Comparison of ENCODE assay signal across 16 cellular contexts in genomic region chr11:130485983-130486970, GRCh38. TPM values are rescaled to one million over a fixed set of nuclear protein-coding genes. Genes with fewer than 3 reads are reported as not detected.
DNase-seq lines count a peak whose midpoint lies in the region; ATAC-seq, FAIRE-seq and TF ChIP-seq lines count a peak whose summit lies in the region.
"Had no signal": no experiment of that assay in that cellular context is flagged by ENCODE, and none has a peak within 500 bp of the region (broad histone marks: within the 10 kb centered on the region; RNA-seq: fewer than 3 reads in every experiment).

No MANE protein-coding gene starts in this region.

- no peak for DNase-seq in natural killer cell treated with Interleukin-12 subunit alpha and Interleukin-12 subunit beta and Interleukin-15 and Interleukin-18, amount 100 ng/mL, for 72 hours (ENCODE audit: low spot score)
- no peak for DNase-seq in natural killer cell
- DNase-seq in left colon, result no peak
- DNase-seq in posterior vena cava (ENCODE audit: low spot score), result peak; percentile 76
- DNase-seq in ascending aorta (ENCODE audit: low spot score in 2 of 2), result no peak
- no peak for DNase-seq in NCI-H128 (lab: John Stamatoyannopoulos, UW; ENCODE audit: unreplicated experiment)
- DNase-seq in thyroid gland, result no peak
- no peak for DNase-seq in H54 (ENCODE audit: insufficient read length, low spot score)
- DNase-seq: COR-L47, HFFc6, NCI-H1092, NCI-H1694 treated with DMSO at 0.1 percent for 48 hours had no signal

- no peak overlapping the region for H3K4me3 Mint-ChIP-seq in natural killer cell treated with Interleukin-12 subunit alpha and Interleukin-12 subunit beta and Interleukin-15 and Interleukin-18, amount 100 ng/mL, for 72 hours
- H3K4me3 Mint-ChIP-seq in natural killer cell, result no peak overlapping the region
- H3K4me3 Mint-ChIP-seq: CD14-positive monocyte, HFFc6 had no signal

- H3K4me1 ChIP-seq in ascending aorta, result peaks cover 4 to 8% of the 10 kb centered on the region in 2 donors
- peaks cover 0 to 7% of the 10 kb centered on the region in 2 donors for H3K4me1 ChIP-seq in thyroid gland
- H3K4me1 ChIP-seq: A549 had no signal

- H3K4me1 Mint-ChIP-seq in natural killer cell treated with Interleukin-12 subunit alpha and Interleukin-12 subunit beta and Interleukin-15 and Interleukin-18, amount 100 ng/mL, for 72 hours (ENCODE audit: low read depth in 2 of 2), result no peaks in the 10 kb centered on the region
- no peaks in the 10 kb centered on the region for H3K4me1 Mint-ChIP-seq in natural killer cell
- H3K4me1 Mint-ChIP-seq: CD14-positive monocyte had no signal

- H3K36me3 ChIP-seq in ascending aorta, result no peaks in the 10 kb centered on the region
- no peaks in the 10 kb centered on the region for H3K36me3 ChIP-seq in thyroid gland

- WGBS in thyroid gland, 2 donors, result 92 to 94% methylated on average over 35 of the region's 35 CpGs

- H3K27me3 Mint-ChIP-seq in natural killer cell treated with Interleukin-12 subunit alpha and Interleukin-12 subunit beta and Interleukin-15 and Interleukin-18, amount 100 ng/mL, for 72 hours, result peaks cover 7% of the 10 kb centered on the region in 2 donors
- H3K27me3 Mint-ChIP-seq in natural killer cell (ENCODE audit: low read depth in 2 of 2), result peaks cover 0 to 9% of the 10 kb centered on the region in 2 donors

- TF ChIP-seq CTCF in natural killer cell (IDR thresholded peaks at IDR 0.05), result no peak
- TF ChIP-seq CTCF in ascending aorta (IDR thresholded peaks at IDR 0.05), result no peak
- no peak for TF ChIP-seq CTCF in thyroid gland (IDR thresholded peaks at IDR 0.05)

- H3K4me3 ChIP-seq in ascending aorta (no peak overlapping the region), thyroid gland (replicated peaks in 1 of 3) (no peak overlapping the region)
- H3K4me3 ChIP-seq: A549 had no signal

- FAIRE-seq in H54 (lab: Jason Lieb, UNC), result no peak
- FAIRE-seq: A549 had no signal

- H3K27ac Mint-ChIP-seq in natural killer cell treated with Interleukin-12 subunit alpha and Interleukin-12 subunit beta and Interleukin-15 and Interleukin-18, amount 100 ng/mL, for 72 hours, result no peak overlapping the region
- H3K27ac Mint-ChIP-seq in natural killer cell, result no peak overlapping the region
- H3K27ac Mint-ChIP-seq: CD14-positive monocyte, HFFc6 had no signal

- intact Hi-C loops in natural killer cell (cut with micrococcal nuclease) (no loop called here), left colon (cut with DNase I, micrococcal nuclease) (no loop called here), posterior vena cava (cut with DNase I) (no loop called here), ascending aorta (cut with DNase I) (no loop called here), thyroid gland (cut with DNase I) (no loop called here)

- TF ChIP-seq POLR2A in thyroid gland (IDR thresholded peaks at IDR 0.05), result no peak
- no peak for TF ChIP-seq POLR2A in H54 (IDR thresholded peaks at IDR 0.05; ENCODE audit: low read depth, low read length)

- no peaks in the 10 kb centered on the region for H3K36me3 Mint-ChIP-seq in natural killer cell treated with Interleukin-12 subunit alpha and Interleukin-12 subunit beta and Interleukin-15 and Interleukin-18, amount 100 ng/mL, for 72 hours
- H3K36me3 Mint-ChIP-seq in natural killer cell, result no peaks in the 10 kb centered on the region
- H3K36me3 Mint-ChIP-seq: CD14-positive monocyte had no signal

- ATAC-seq in natural killer cell treated with Interleukin-12 subunit alpha and Interleukin-12 subunit beta and Interleukin-15 and Interleukin-18, amount 100 ng/mL, for 72 hours, result peak; percentile 15 to 32
- no peak for ATAC-seq in natural killer cell
- peak; percentile 45 for ATAC-seq in left colon
- ATAC-seq: A549 had no signal

- no peaks in the 10 kb centered on the region for H3K9me3 Mint-ChIP-seq in natural killer cell treated with Interleukin-12 subunit alpha and Interleukin-12 subunit beta and Interleukin-15 and Interleukin-18, amount 100 ng/mL, for 72 hours
- H3K9me3 Mint-ChIP-seq in natural killer cell, result no peaks in the 10 kb centered on the region
- H3K9me3 Mint-ChIP-seq: HFFc6 had no signal

- no peak overlapping the region for H3K27ac ChIP-seq in ascending aorta
- H3K27ac ChIP-seq in thyroid gland, result no peak overlapping the region
- H3K27ac ChIP-seq: A549, KMS-11 had no signal

- no peaks in the 10 kb centered on the region for H3K27me3 ChIP-seq in ascending aorta
- H3K27me3 ChIP-seq in thyroid gland, result no peaks in the 10 kb centered on the region

- H3K9me3 ChIP-seq in ascending aorta, result no peaks in the 10 kb centered on the region
- no peaks in the 10 kb centered on the region for H3K9me3 ChIP-seq in thyroid gland
- H3K9me3 ChIP-seq: A549 had no signal

RNA-seq across cellular contexts. Expression of gene ADAMTS15, which starts 37.8 kb away (rescaled TPM):
- total RNA-seq in natural killer cell treated with Interleukin-12 subunit alpha and Interleukin-12 subunit beta and Interleukin-15 and Interleukin-18, amount 100 ng/mL, for 72 hours, result not detected
- total RNA-seq in natural killer cell (under 1 TPM in 1 of 3 donors, not detected in 2; 0.20 TPM), left colon (1 to 10 TPM; 3.6 to 4.4 TPM), posterior vena cava (10 to 100 TPM in 1 of 2 donors, 1 to 10 TPM in 1; 6.3 to 20.7 TPM), ascending aorta (20.4 TPM), thyroid gland (10 to 100 TPM; 11.2 to 29.2 (median 23.5) TPM)

RNA-seq across cellular contexts. Expression of gene ADAMTS8, which starts 57.9 kb away (rescaled TPM):
- not detected for total RNA-seq in natural killer cell treated with Interleukin-12 subunit alpha and Interleukin-12 subunit beta and Interleukin-15 and Interleukin-18, amount 100 ng/mL, for 72 hours
- total RNA-seq in natural killer cell (not detected), left colon (1 to 10 TPM in 1 of 2 donors, under 1 TPM in 1; 0.40 to 3.4 TPM), posterior vena cava (1 to 10 TPM in 1 of 2 donors, under 1 TPM in 1; 0.86 to 3.4 TPM), ascending aorta (0.64 TPM), thyroid gland (under 1 TPM in 2 of 4 donors, not detected in 2; 0.38 to 0.56 TPM)
- total RNA-seq: HFFc6, MCF 10A had no signal

Comparison
In these comparisons a context has a peak if more than half of its experiments do, and no peak if none do; other contexts are left out.
1. ATAC-seq: peak in natural killer cell treated with Interleukin-12 subunit alpha and Interleukin-12 subunit beta and Interleukin-15 and Interleukin-18, amount 100 ng/mL, for 72 hours (2 of 2) and left colon (single experiment); none in natural killer cell (0 of 3).